In the genomic region with DNA sequence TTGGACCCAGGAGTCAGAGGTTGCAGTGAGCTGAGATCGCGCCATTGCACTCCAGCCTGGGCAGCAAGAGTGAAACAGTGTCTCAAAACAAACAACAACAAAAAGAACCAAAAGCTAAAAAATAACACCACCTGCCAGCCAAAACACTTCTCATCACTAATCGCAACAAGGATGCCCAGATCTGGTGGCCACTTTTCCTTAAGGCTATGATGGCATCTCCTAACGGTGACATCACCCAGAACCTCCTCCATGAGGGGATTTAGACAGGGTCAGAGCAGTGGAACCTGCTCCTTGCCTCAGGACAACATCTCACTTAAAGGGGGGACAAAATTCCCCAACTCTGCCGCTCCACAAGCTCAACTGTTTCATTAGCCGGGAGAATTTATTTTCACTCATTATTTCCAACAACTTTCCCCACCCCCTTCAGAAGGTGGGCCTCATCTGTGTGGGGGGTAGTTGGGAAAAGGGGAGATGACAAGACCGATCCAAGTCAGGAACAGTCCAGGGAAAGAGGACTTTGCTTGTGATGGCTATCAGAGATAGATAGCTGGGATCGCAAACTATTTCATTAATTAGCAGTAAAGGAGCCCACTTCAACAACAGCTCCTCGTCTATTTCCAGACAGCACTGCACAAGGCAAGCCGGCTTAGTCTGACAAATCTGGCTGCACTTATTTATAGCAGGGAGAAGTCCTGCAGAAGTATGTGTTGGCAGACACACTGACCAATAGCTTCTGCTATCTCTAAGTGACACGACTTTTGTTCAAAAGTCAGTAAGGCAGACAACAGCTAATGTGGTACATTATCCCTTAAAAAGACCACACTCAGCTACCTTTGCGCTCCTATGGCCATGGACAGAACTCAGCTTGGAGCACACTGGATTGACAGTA, we compare ENCODE assay signal across 8 cellular contexts. TPM values are rescaled to one million over a fixed set of nuclear protein-coding genes. Genes with fewer than 3 reads are reported as not detected.
A peak's percentile ranks its signal among the peaks of the same experiment; 100 is the strongest.
DNase-seq lines count a peak whose midpoint lies in the region; ATAC-seq and TF ChIP-seq lines count a peak whose summit lies in the region.

No MANE protein-coding gene starts in this region.

- peak; percentile 11 to 69 for TF ChIP-seq POLR2A in adrenal gland (IDR thresholded peaks at IDR 0.05)

- 35 to 47% (median 45%) methylated on average over 12 of the region's 12 CpGs for WGBS in adrenal gland, 4 donors

- DNase-seq in A673 (ENCODE audit: low spot score) (no peak), HFF-Myc (ENCODE audit: extremely low read depth, low read depth) (no peak), adrenal gland (peak in 6 of 7 donors; percentile 42 to 74 (median 60))
- no peak for DNase-seq in stimulated activated CD4-positive, alpha-beta T cell treated with anti-CD3 and anti-CD28 coated beads, Interleukin-4, amount 100 ng/mL, for 1 hour

- intact Hi-C loops in A673 (cut with micrococcal nuclease; ENCODE audit: unreplicated experiment): no loop called here
- intact Hi-C loops in adrenal gland (cut with DNase I): no loop called here

- H3K36me3 ChIP-seq in A673 (ENCODE audit: insufficient read depth, low read length, poor library complexity, severe bottlenecking): peaks cover 44% of the 10 kb centered on the region
- H3K36me3 ChIP-seq in adrenal gland (replicated peaks in 1 of 2): peaks cover 4 to 34% of the 10 kb centered on the region in 2 donors
- peaks cover 28 to 39% of the 10 kb centered on the region in 2 donors for H3K36me3 ChIP-seq in stomach smooth muscle (ENCODE audit: control insufficient read depth in 2 of 2, insufficient read depth in 2 of 2, low read length in 2 of 2)

- H3K9ac ChIP-seq in stomach smooth muscle (ENCODE audit: low read length in 2 of 2): peak overlapping the region; percentile 33 to 42

- TF ChIP-seq CTCF in A673 (conservative IDR thresholded peaks at IDR 0.05; ENCODE audit: low read depth, low read length) (no peak), HFF-Myc (IDR thresholded peaks at IDR 0.05; ENCODE audit: low read depth, low read length, missing control alignments) (no peak), adrenal gland (IDR thresholded peaks at IDR 0.05) (no peak)

- ATAC-seq in HG03139 (IDR thresholded peaks at IDR 0.05; ENCODE audit: unreplicated experiment) (no peak), GM21529 (IDR thresholded peaks at IDR 0.05; ENCODE audit: unreplicated experiment) (no peak)

- BruUV-seq in A673 (replicated peaks; lab: Mats Ljungman, UMichigan): no TSS peak

- POLR2A ChIA-PET in A673 (lab: Charles Lee; ENCODE audit: low non-redundant PET): no interaction called here

- CTCF ChIA-PET in A673 (lab: Charles Lee): interaction anchor here (0.5 kb wide), 1 partner anchor 207 kb away, joined by 14 read pairs; no protein-coding TSS in a partner anchor

- peaks cover 9% of the 10 kb centered on the region for H3K4me1 ChIP-seq in A673 (ENCODE audit: insufficient read depth, low read length, poor library complexity, severe bottlenecking)
- peaks cover 34 to 52% of the 10 kb centered on the region in 2 donors for H3K4me1 ChIP-seq in adrenal gland (replicated peaks in 1 of 2)
- peaks cover 28% of the 10 kb centered on the region for H3K4me1 ChIP-seq in stomach smooth muscle (ENCODE audit: control insufficient read depth, insufficient read depth, low read length)

- H3K27ac ChIP-seq in A673 (ENCODE audit: low read depth, low read length, poor library complexity, severe bottlenecking) (no peak overlapping the region), adrenal gland (peak overlapping the region in 4 of 5 donors; percentile 79 to 97 (median 93)), stomach smooth muscle (ENCODE audit: low read length) (peak overlapping the region; percentile 24)

- H3K4me3 ChIP-seq in A673 (ENCODE audit: low read depth, low read length, poor library complexity, severe bottlenecking) (peak overlapping the region; percentile 67), HFF-Myc (replicated peaks; ENCODE audit: low read depth, low read length) (peak overlapping the region; percentile 60), adrenal gland (peak overlapping the region in 2 of 4 donors; percentile 85 to 88), iPS-18c (ENCODE audit: insufficient read depth, low read depth, low read length) (peak overlapping the region; percentile 81), stomach smooth muscle (ENCODE audit: low read length in 2 of 2) (peak overlapping the region; percentile 80 to 91)

- no peaks in the 10 kb centered on the region for H3K27me3 ChIP-seq in A673 (replicated peaks; ENCODE audit: insufficient read depth, low read depth, low read length, poor library complexity)
- no peaks in the 10 kb centered on the region for H3K27me3 ChIP-seq in adrenal gland
- H3K27me3 ChIP-seq in stomach smooth muscle (ENCODE audit: control insufficient read depth in 1 of 2, insufficient read depth in 2 of 2, low read length in 2 of 2): no peaks in the 10 kb centered on the region

- H3K9me3 ChIP-seq in A673 (ENCODE audit: low read depth, low read length, poor library complexity, severe bottlenecking) (no peaks in the 10 kb centered on the region), adrenal gland (replicated peaks in 1 of 3) (no peaks in the 10 kb centered on the region), iPS-18c (ENCODE audit: control insufficient read depth, insufficient read depth, low read length) (no peaks in the 10 kb centered on the region), stomach smooth muscle (ENCODE audit: control insufficient read depth in 2 of 2, low read length in 2 of 2) (no peaks in the 10 kb centered on the region)

RNA-seq across cellular contexts. Expression of gene PABPC4, which starts 2.6 kb away (rescaled TPM):
- total RNA-seq in A673 (2021): 242 and 259 TPM in 2 replicates
- total RNA-seq in adrenal gland: 100 to 1,000 TPM; 108 to 354 (median 200) TPM
- polyA plus RNA-seq in adrenal gland: 100 to 1,000 TPM; 285 to 347 (median 290) TPM

Comparison
In these comparisons a context has a peak if more than half of its experiments do, and no peak if none do; other contexts are left out.
1. DNase-seq: peak in adrenal gland (6 of 7); none in A673 (single experiment), HFF-Myc (single experiment) and stimulated activated CD4-positive, alpha-beta T cell treated with anti-CD3 and anti-CD28 coated beads, Interleukin-4, amount 100 ng/mL, for 1 hour (single experiment).